28 cellular contexts compared by ENCODE assay signal in genomic region chr1:246081138-246081702, GRCh38.
"Had no signal": no experiment of that assay in that cellular context is flagged by ENCODE, and none has a peak within 500 bp of the region (broad histone marks: within the 10 kb centered on the region; RNA-seq: fewer than 3 reads in every experiment).

No MANE protein-coding gene starts in this region.

- H3K9me3 Mint-ChIP-seq: activated naive CD4-positive, alpha-beta T cell treated with anti-CD3 and anti-CD28 coated beads, Interleukin-2, amount 50 U/mL, for 24 hours had no signal

- H3K4me3 ChIP-seq: ascending aorta, cardiac muscle cell, K562, PC-9, SK-N-MC had no signal

- ATAC-seq: activated CD4-positive, alpha-beta T cell treated with anti-CD3 and anti-CD28 coated beads for 36 hours; activated CD4-positive, CD25-positive, alpha-beta regulatory T cell treated with anti-CD3 and anti-CD28 coated beads, Interleukin-2, amount 50 U/mL, for 24 hours; activated CD8-positive, alpha-beta T cell treated with anti-CD3 and anti-CD28 coated beads, Interleukin-2, amount 10 ng/mL, durations not matched to agents 7 days and 5 days; K562; WTC11 had no signal

- DNase-seq: activated CD4-positive, alpha-beta T cell treated with anti-CD3 and anti-CD28 coated beads for 36 hours; activated CD4-positive, alpha-beta T cell treated with anti-CD3 and anti-CD28 coated beads, Interleukin-2, amount 10 ng/mL, durations not matched to agents 7 days and 5 days; activated CD4-positive, alpha-beta T cell treated with anti-CD3 and anti-CD28 coated beads, Interleukin-2, amount 50 U/mL, for 48 hours; activated CD8-positive, alpha-beta T cell treated with anti-CD3 and anti-CD28 coated beads, Interleukin-2, amount 10 ng/mL, durations not matched to agents 7 days and 5 days; activated gamma-delta T cell; activated naive CD4-positive, alpha-beta T cell treated with Interleukin-2 at 50 U/mL for 16 hours; activated naive CD8-positive, alpha-beta T cell treated with anti-CD3 and anti-CD28 coated beads, Interleukin-2, amount 10 ng/mL, durations not matched to agents 7 days and 5 days; activated T-cell treated with anti-CD3 and anti-CD28 coated beads, Interleukin-2, amount 50 U/mL, for 24 hours; amygdala; NCI-H1048; NCI-H1105 treated with DMSO at 0.1 percent for 48 hours; NCI-H1436; NCI-H1694; NCI-H1930; NCI-H2081 treated with DMSO at 0.1 percent for 48 hours; NCI-H226; NCI-H524 treated with DMSO at 0.1 percent for 48 hours; NK-92 treated with Interleukin-12 subunit alpha and Interleukin-12 subunit beta, amount 100 ng/mL, for 24 hours; PC-9; Right ventricle myocardium superior had no signal

- H3K27ac Mint-ChIP-seq: activated CD4-positive, alpha-beta T cell treated with anti-CD3 and anti-CD28 coated beads for 36 hours; activated CD4-positive, alpha-beta T cell treated with anti-CD3 and anti-CD28 coated beads, Interleukin-2, amount 10 ng/mL, durations not matched to agents 7 days and 5 days; activated CD8-positive, alpha-beta T cell treated with anti-CD3 and anti-CD28 coated beads, Interleukin-2, amount 10 ng/mL, durations not matched to agents 7 days and 5 days; activated naive CD4-positive, alpha-beta T cell treated with anti-CD3 and anti-CD28 coated beads, Interleukin-2, amount 50 U/mL, for 24 hours; activated naive CD8-positive, alpha-beta T cell treated with anti-CD3 and anti-CD28 coated beads, Interleukin-2, amount 10 ng/mL, durations not matched to agents 7 days and 5 days; activated T-cell treated with anti-CD3 and anti-CD28 coated beads, Interleukin-2, amount 50 U/mL, for 24 hours; activated T-helper 2 cell treated with anti-CD3 and anti-CD28 coated beads, Interferon-gamma antibody, Interleukin-2, Interleukin-4, amounts not matched to agents 10 μg/mL and 5 μg/mL and 100 μg/mL, durations not matched to agents 14 hours and 24 hours and 36 hours; WTC11 had no signal

- H3K4me3 Mint-ChIP-seq: activated CD4-positive, alpha-beta T cell treated with anti-CD3 and anti-CD28 coated beads for 36 hours; activated CD4-positive, alpha-beta T cell treated with anti-CD3 and anti-CD28 coated beads, Interleukin-2, amount 10 ng/mL, durations not matched to agents 7 days and 5 days; activated CD8-positive, alpha-beta T cell treated with anti-CD3 and anti-CD28 coated beads, Interleukin-2, amount 10 ng/mL, durations not matched to agents 7 days and 5 days; activated naive CD4-positive, alpha-beta T cell treated with anti-CD3 and anti-CD28 coated beads, Interleukin-2, amount 50 U/mL, for 24 hours; activated naive CD8-positive, alpha-beta T cell treated with anti-CD3 and anti-CD28 coated beads, Interleukin-2, amount 10 ng/mL, durations not matched to agents 7 days and 5 days; activated T-cell treated with anti-CD3 and anti-CD28 coated beads, Interleukin-2, amount 50 U/mL, for 24 hours; WTC11 had no signal

- H3K27me3 Mint-ChIP-seq: activated CD4-positive, alpha-beta T cell treated with anti-CD3 and anti-CD28 coated beads for 36 hours; activated CD4-positive, alpha-beta T cell treated with anti-CD3 and anti-CD28 coated beads, Interleukin-2, amount 10 ng/mL, durations not matched to agents 7 days and 5 days; activated naive CD4-positive, alpha-beta T cell treated with anti-CD3 and anti-CD28 coated beads, Interleukin-2, amount 50 U/mL, for 24 hours; activated naive CD8-positive, alpha-beta T cell treated with anti-CD3 and anti-CD28 coated beads, Interleukin-2, amount 10 ng/mL, durations not matched to agents 7 days and 5 days; activated T-cell treated with anti-CD3 and anti-CD28 coated beads, Interleukin-2, amount 50 U/mL, for 24 hours had no signal

- H3K4me1 Mint-ChIP-seq: activated CD4-positive, alpha-beta T cell treated with anti-CD3 and anti-CD28 coated beads for 36 hours; activated naive CD4-positive, alpha-beta T cell treated with anti-CD3 and anti-CD28 coated beads, Interleukin-2, amount 50 U/mL, for 24 hours; activated naive CD8-positive, alpha-beta T cell treated with anti-CD3 and anti-CD28 coated beads, Interleukin-2, amount 10 ng/mL, durations not matched to agents 7 days and 5 days had no signal
